1 cellular context compared by ENCODE assay signal in the genomic region with DNA sequence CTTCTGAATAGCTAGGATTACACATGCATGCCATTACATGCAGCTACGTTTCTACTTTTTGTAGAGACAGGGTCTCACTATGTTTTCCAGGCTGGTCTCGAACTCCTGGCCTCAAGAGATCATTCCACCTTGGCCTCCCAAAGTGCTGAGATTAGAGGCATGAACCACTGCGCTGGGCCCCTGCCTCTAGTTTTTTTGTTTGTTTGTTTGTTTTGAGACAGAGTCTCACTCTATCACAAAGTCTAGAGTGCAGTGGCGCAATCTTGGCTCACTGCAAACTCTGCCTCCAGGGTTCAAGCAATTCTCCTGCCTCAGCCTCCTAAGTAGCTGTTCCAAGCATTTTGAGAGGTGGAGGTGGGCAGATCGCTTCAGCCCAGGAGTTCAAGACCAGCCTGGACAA.
TF ChIP-seq lines count a peak whose summit lies in the region.

No MANE protein-coding gene starts in this region.

TF ChIP-seq in K562, 482 proteins besides CTCF, POLR2A, EP300 and RAD21:
- TF ChIP-seq CEBPB (tag; IDR thresholded peaks at IDR 0.05), result peak; percentile 37; the same call in 1 of the 2 replicates
